ENCODE assay signal across 21 cellular contexts in the genomic region with DNA sequence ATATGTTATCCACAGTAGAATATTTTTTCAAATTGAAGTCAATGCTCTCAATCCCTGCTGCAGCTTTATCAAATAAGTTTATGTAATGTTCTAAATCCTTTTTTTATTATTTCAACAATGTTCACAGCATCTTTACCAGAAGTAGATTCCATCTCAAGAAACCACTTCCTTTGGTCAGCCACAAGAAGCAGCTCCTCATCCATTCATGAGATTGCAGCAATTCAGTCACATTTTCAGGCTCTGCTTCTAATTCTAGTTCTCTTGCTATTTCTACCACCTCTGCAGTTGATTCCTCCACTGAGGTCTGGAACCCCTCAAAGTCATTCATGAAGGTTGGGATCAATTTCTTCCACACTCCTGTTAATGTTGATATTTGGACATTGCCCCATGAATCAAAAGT.
A peak's percentile ranks its signal among the peaks of the same experiment; 100 is the strongest.
DNase-seq lines count a peak whose midpoint lies in the region; ATAC-seq and TF ChIP-seq lines count a peak whose summit lies in the region.
"Had no signal": no experiment of that assay in that cellular context is flagged by ENCODE, and none has a peak within 500 bp of the region (broad histone marks: within the 10 kb centered on the region; RNA-seq: fewer than 3 reads in every experiment).

No MANE protein-coding gene starts in this region.

- no peak for TF ChIP-seq CTCF in foreskin keratinocyte (conservative IDR thresholded peaks at IDR 0.05)

- intact Hi-C loops in left colon (cut with DNase I, micrococcal nuclease): no loop called here

- peak overlapping the region in 2 of 11 experiments; percentile 3 to 17; a peak in 4 of 22 replicates for H3K27ac ChIP-seq in BLaER1 treated with 17β-estradiol and CSF1 and Interleukin-3, amounts not matched to agents 10 nM and 100 nM
- H3K27ac ChIP-seq in foreskin keratinocyte: no peak overlapping the region
- H3K27ac ChIP-seq: A549, PC-9 had no signal

- no peaks in the 10 kb centered on the region for H3K27me3 ChIP-seq in BLaER1 treated with 17β-estradiol and CSF1 and Interleukin-3, amounts not matched to agents 10 nM and 100 nM
- H3K27me3 ChIP-seq in foreskin keratinocyte: no peaks in the 10 kb centered on the region

- H3K4me2 ChIP-seq in BLaER1 treated with 17β-estradiol and CSF1 and Interleukin-3, amounts not matched to agents 10 nM and 100 nM: peak overlapping the region; percentile 10 to 69 (median 43); a peak in 19 of 22 replicates
- H3K4me2 ChIP-seq: A549, PC-9 had no signal

- DNase-seq in KBM-7 (peak; percentile 23), MV-4-11 (lab: John Stamatoyannopoulos, UW) (peak; percentile 87), OCI-M1 (lab: John Stamatoyannopoulos, UW) (peak; percentile 34), hepatic stellate cell (ENCODE audit: low spot score) (no peak), left colon (no peak), foreskin keratinocyte (no peak), NCI-H2171 (lab: John Stamatoyannopoulos, UW) (no peak)
- DNase-seq: DMS153, Karpas-422, NCI-H1092 treated with DMSO at 0.1 percent for 48 hours, NCI-H1436 treated with DMSO at 0.1 percent for 48 hours, NCI-H1930, NCI-H2107, NCI-H446, NCI-H524 treated with DMSO at 0.1 percent for 48 hours, NCI-H774, PC-9, T-cell had no signal

- H4K20me1 ChIP-seq in BLaER1 treated with 17β-estradiol and CSF1 and Interleukin-3, amounts not matched to agents 10 nM and 100 nM: no peaks in the 10 kb centered on the region

- in situ Hi-C loops in KBM-7 (cut with MboI; ENCODE audit: low pct_unique_long_range_greater_than_20kb, low sequenced_read_pairs): no loop called here

- H3K9me3 ChIP-seq in BLaER1 treated with 17β-estradiol and CSF1 and Interleukin-3, amounts not matched to agents 10 nM and 100 nM (replicated peaks in 1 of 11): peaks cover 5 to 15% (median 8%) of the 10 kb centered on the region in 11 experiments; a peak in 15 of 22 replicates
- H3K9me3 ChIP-seq: A549 had no signal

- no peak overlapping the region for H3K4me3 ChIP-seq in BLaER1 treated with 17β-estradiol and CSF1 and Interleukin-3, amounts not matched to agents 10 nM and 100 nM
- H3K4me3 ChIP-seq: A549, PC-9 had no signal

- ATAC-seq in left colon (no peak), foreskin keratinocyte (no peak)
- ATAC-seq: A549, Right ventricle myocardium inferior, T-cell had no signal

- H3K36me3 ChIP-seq in BLaER1 treated with 17β-estradiol and CSF1 and Interleukin-3, amounts not matched to agents 10 nM and 100 nM: no peaks in the 10 kb centered on the region

- no peak overlapping the region for H3K9ac ChIP-seq in BLaER1 treated with 17β-estradiol and CSF1 and Interleukin-3, amounts not matched to agents 10 nM and 100 nM

- H3K4me1 ChIP-seq in BLaER1 treated with 17β-estradiol and CSF1 and Interleukin-3, amounts not matched to agents 10 nM and 100 nM: peaks cover 10 to 14% (median 13%) of the 10 kb centered on the region in 10 experiments; a peak in 19 of 20 replicates
- no peaks in the 10 kb centered on the region for H3K4me1 ChIP-seq in foreskin keratinocyte
- H3K4me1 ChIP-seq: A549 had no signal

Comparison
In these comparisons a context has a peak if more than half of its experiments do, and no peak if none do; other contexts are left out.
1. DNase-seq: peak in KBM-7 (single experiment), MV-4-11 (single experiment) and OCI-M1 (single experiment); none in hepatic stellate cell (single experiment), left colon (0 of 2), foreskin keratinocyte (0 of 2) and NCI-H2171 (single experiment).